Comparison of ENCODE assay signal across 14 cellular contexts in the genomic region with DNA sequence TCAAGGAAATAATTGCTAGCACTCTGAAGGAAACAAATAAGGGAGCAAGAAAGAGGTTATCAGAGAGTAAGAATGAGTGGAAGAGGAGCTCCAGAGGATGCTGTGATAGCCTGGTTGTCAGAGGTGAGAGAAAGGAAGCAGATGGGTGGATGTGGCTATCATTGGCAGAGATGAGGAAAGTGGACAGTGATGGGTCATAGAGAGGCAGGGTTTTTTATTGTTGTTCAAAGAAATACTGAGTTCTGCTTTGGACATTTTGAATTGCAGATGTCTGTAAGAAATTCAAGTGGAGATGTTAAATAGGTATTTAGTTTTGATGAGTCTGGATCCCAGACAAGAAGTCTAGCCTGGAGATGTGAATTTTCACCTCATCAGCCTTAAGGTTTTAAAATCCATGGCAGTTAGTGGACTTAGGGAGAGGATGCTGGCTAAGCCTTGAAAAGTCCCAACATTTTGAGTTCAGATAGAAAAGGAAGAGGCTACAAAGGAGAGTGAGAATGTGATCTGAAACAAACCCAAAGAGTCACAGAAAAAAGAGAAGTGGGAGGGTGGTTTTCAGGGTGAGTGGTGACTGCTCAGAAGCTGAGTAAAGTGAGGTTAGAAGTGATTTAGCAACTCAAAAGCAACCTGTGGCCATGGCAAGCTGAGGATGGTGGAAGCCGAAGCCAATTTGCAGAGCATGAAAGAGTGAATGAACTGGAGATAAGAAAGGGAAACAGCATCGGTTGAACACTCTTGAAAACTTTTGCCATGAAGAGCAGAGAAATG. TPM values are rescaled to one million over a fixed set of nuclear protein-coding genes. Genes with fewer than 3 reads are reported as not detected.
DNase-seq lines count a peak whose midpoint lies in the region; ATAC-seq, FAIRE-seq and TF ChIP-seq lines count a peak whose summit lies in the region.
"Had no signal": no experiment of that assay in that cellular context is flagged by ENCODE, and none has a peak within 500 bp of the region (broad histone marks: within the 10 kb centered on the region; RNA-seq: fewer than 3 reads in every experiment).

No MANE protein-coding gene starts in this region.

- POLR2A ChIA-PET in CD8-positive, alpha-beta T cell (lab: Charles Lee) = no interaction called here

- TF ChIP-seq CTCF in coronary artery (IDR thresholded peaks at IDR 0.05) = no peak
- no peak for TF ChIP-seq CTCF in CD8-positive, alpha-beta T cell (IDR thresholded peaks at IDR 0.05)

- no peaks in the 10 kb centered on the region for H3K36me3 Mint-ChIP-seq in CD8-positive, alpha-beta T cell
- H3K36me3 Mint-ChIP-seq: IgD-negative memory B cell had no signal

- intact Hi-C loops in CD8-positive, alpha-beta T cell (cut with DNase I, micrococcal nuclease) = no loop called here

- no peaks in the 10 kb centered on the region for H3K27me3 ChIP-seq in CD8-positive, alpha-beta T cell (ENCODE audit: insufficient read depth, low read length)
- H3K27me3 ChIP-seq: BLaER1 treated with 17β-estradiol and CSF1 and Interleukin-3, amounts not matched to agents 10 nM and 100 nM; esophagus muscularis mucosa; testis had no signal

- no peaks in the 10 kb centered on the region for H3K4me1 ChIP-seq in CD8-positive, alpha-beta T cell (ENCODE audit: insufficient read depth, low read length)
- H3K4me1 ChIP-seq: esophagus muscularis mucosa, testis had no signal

- no peak overlapping the region for H3K4me3 Mint-ChIP-seq in CD8-positive, alpha-beta T cell

- no peak for FAIRE-seq in RCC 7860 (lab: Jason Lieb, UNC)
- FAIRE-seq: keratinocyte had no signal

- CTCF ChIA-PET in CD8-positive, alpha-beta T cell (lab: Charles Lee) = no interaction called here

- H3K4me3 ChIP-seq in coronary artery = no peak overlapping the region
- H3K4me3 ChIP-seq in CD8-positive, alpha-beta T cell (ENCODE audit: low read depth, low read length) = no peak overlapping the region
- H3K4me3 ChIP-seq: BLaER1 treated with 17β-estradiol and CSF1 and Interleukin-3, amounts not matched to agents 10 nM and 100 nM; esophagus muscularis mucosa; testis had no signal

- no peaks in the 10 kb centered on the region for H3K4me1 Mint-ChIP-seq in CD8-positive, alpha-beta T cell (ENCODE audit: low read depth)

- no peak overlapping the region for H3K27ac Mint-ChIP-seq in CD8-positive, alpha-beta T cell
- H3K27ac Mint-ChIP-seq: IgD-negative memory B cell had no signal

- H3K27me3 Mint-ChIP-seq in CD8-positive, alpha-beta T cell (ENCODE audit: low read depth) = no peaks in the 10 kb centered on the region
- H3K27me3 Mint-ChIP-seq: IgD-negative memory B cell had no signal

- peak; percentile 79 for ATAC-seq in GM18508 (IDR thresholded peaks at IDR 0.05; ENCODE audit: insufficient read depth, unreplicated experiment)
- ATAC-seq in GM21360 (IDR thresholded peaks at IDR 0.05; ENCODE audit: unreplicated experiment) = peak; percentile 98
- ATAC-seq in HG03025 (IDR thresholded peaks at IDR 0.05; ENCODE audit: low FRiP score, unreplicated experiment) = peak; percentile 98
- ATAC-seq in CD8-positive, alpha-beta T cell = no peak

- no peaks in the 10 kb centered on the region for H3K9me3 ChIP-seq in CD8-positive, alpha-beta T cell (ENCODE audit: low read length)
- H3K9me3 ChIP-seq: BLaER1 treated with 17β-estradiol and CSF1 and Interleukin-3, amounts not matched to agents 10 nM and 100 nM; esophagus muscularis mucosa; testis had no signal

- no peaks in the 10 kb centered on the region for H3K36me3 ChIP-seq in CD8-positive, alpha-beta T cell (ENCODE audit: insufficient read depth, low read length)
- H3K36me3 ChIP-seq: esophagus muscularis mucosa had no signal

- no peak overlapping the region for H3K27ac ChIP-seq in coronary artery
- no peak overlapping the region for H3K27ac ChIP-seq in CD8-positive, alpha-beta T cell (ENCODE audit: low read depth, low read length)
- H3K27ac ChIP-seq: BLaER1 treated with 17β-estradiol and CSF1 and Interleukin-3, amounts not matched to agents 10 nM and 100 nM; esophagus muscularis mucosa; testis had no signal

- no peaks in the 10 kb centered on the region for H3K9me3 Mint-ChIP-seq in CD8-positive, alpha-beta T cell
- H3K9me3 Mint-ChIP-seq: IgD-negative memory B cell had no signal

- DNase-seq in NOMO-1 (lab: John Stamatoyannopoulos, UW; ENCODE audit: unreplicated experiment in 2 of 2) (peak; percentile 35 to 76), coronary artery (ENCODE audit: low spot score) (no peak), cerebellar cortex (ENCODE audit: low spot score) (no peak), RCC 7860 (ENCODE audit: low spot score) (no peak)
- no peak for DNase-seq in CD8-positive, alpha-beta T cell
- DNase-seq: activated CD8-positive, alpha-beta memory T cell treated with anti-CD3 and anti-CD28 coated beads, Interleukin-2, amount 50 U/mL, for 48 hours; testis had no signal

RNA-seq across cellular contexts. Expression of a gene that starts 50.4 kb away (rescaled TPM):
- total RNA-seq in CD8-positive, alpha-beta T cell = not detected

Comparison
In these comparisons a context has a peak if more than half of its experiments do, and no peak if none do; other contexts are left out.
1. DNase-seq: peak in NOMO-1 (2 of 2); none in coronary artery (single experiment), CD8-positive, alpha-beta T cell (0 of 7), cerebellar cortex (single experiment) and RCC 7860 (single experiment).